30 cellular contexts compared by ENCODE assay signal in genomic region chr2:129224022-129224421, GRCh38.
"Had no signal": no experiment of that assay in that cellular context is flagged by ENCODE, and none has a peak within 500 bp of the region (broad histone marks: within the 10 kb centered on the region; RNA-seq: fewer than 3 reads in every experiment).

No MANE protein-coding gene starts in this region.

- H3K4me1 Mint-ChIP-seq: naive thymus-derived CD4-positive, alpha-beta T cell; natural killer cell; nephron; neural progenitor cell; stimulated activated memory B cell treated with anti-CD40 and anti-IgM and Interleukin-4, amounts not matched to agents 10 μg/mL and 1 μg/mL and 100 μg/mL, for 72 hours had no signal

- H3K9me3 Mint-ChIP-seq: natural killer cell; nephron; neural progenitor cell; stimulated activated memory B cell treated with anti-CD40 and anti-IgM and Interleukin-4, amounts not matched to agents 10 μg/mL and 1 μg/mL and 100 μg/mL, for 72 hours had no signal

- H3K27ac Mint-ChIP-seq: naive thymus-derived CD4-positive, alpha-beta T cell; natural killer cell; nephron; neural progenitor cell; progenitor cell of endocrine pancreas; stimulated activated memory B cell treated with anti-CD40 and anti-IgM and Interleukin-4, amounts not matched to agents 10 μg/mL and 1 μg/mL and 100 μg/mL, for 72 hours; type B pancreatic cell had no signal

- H3K4me3 ChIP-seq: neural progenitor cell, ovary, psoas muscle, skin epidermis, smooth muscle cell, spleen, suprapubic skin, testis, tibial artery, transverse colon, upper lobe of right lung, vagina had no signal

- H3K9me3 ChIP-seq: ovary, psoas muscle, spleen, suprapubic skin, testis, tibial artery, transverse colon, upper lobe of right lung, vagina had no signal

- H3K36me3 Mint-ChIP-seq: naive thymus-derived CD4-positive, alpha-beta T cell; natural killer cell; neural progenitor cell; stimulated activated memory B cell treated with anti-CD40 and anti-IgM and Interleukin-4, amounts not matched to agents 10 μg/mL and 1 μg/mL and 100 μg/mL, for 72 hours; type B pancreatic cell had no signal

- H3K27ac ChIP-seq: neural progenitor cell, ovary, parathyroid adenoma, psoas muscle, skin epidermis, spleen, suprapubic skin, testis, tibial artery, transverse colon, upper lobe of right lung, vagina had no signal

- DNase-seq: naive thymus-derived CD4-positive, alpha-beta T cell; natural killer cell; occipital lobe; ovary; psoas muscle; right cardiac atrium; spleen; stimulated activated CD4-positive, alpha-beta T cell treated with anti-CD3 and anti-CD28 coated beads, Interleukin-12 subunit alpha, Interleukin-12 subunit beta, amount 100 ng/mL, for 4 hours; stimulated activated CD4-positive, alpha-beta T cell treated with anti-CD3 and anti-CD28 coated beads, Interleukin-1b, Interleukin-23, amount 100 ng/mL, for 48 hours; stimulated activated CD4-positive, alpha-beta T cell treated with anti-CD3 and anti-CD28 coated beads, Interleukin-4, amount 100 ng/mL, for 1 hour; stimulated activated CD4-positive, alpha-beta T cell treated with anti-CD3 and anti-CD28 coated beads, Interleukin-4, amount 100 ng/mL, for 4 hours; stimulated activated CD8-positive, alpha-beta memory T cell treated with anti-CD3 and anti-CD28 coated beads, Interleukin-4, amount 100 ng/mL, for 48 hours; stimulated activated naive CD4-positive, alpha-beta T cell; stimulated activated naive CD8-positive, alpha-beta T cell treated with anti-CD3 and anti-CD28 coated beads, Interleukin-15, Interleukin-2, amounts not matched to agents 100 U/mL and 50 U/mL, for 24 hours; substantia nigra; testis; tibial artery; transverse colon; upper lobe of right lung had no signal

- ATAC-seq: naive thymus-derived CD4-positive, alpha-beta T cell; natural killer cell; psoas muscle; right cardiac atrium; sciatic nerve; stimulated activated memory B cell treated with anti-CD40 and anti-IgM and Interleukin-4, amounts not matched to agents 10 μg/mL and 1 μg/mL and 100 μg/mL, for 72 hours; stimulated activated naive CD8-positive, alpha-beta T cell treated with anti-CD3 and anti-CD28 coated beads, Interleukin-15, Interleukin-2, amounts not matched to agents 100 U/mL and 50 U/mL, for 24 hours; upper lobe of right lung had no signal

- H3K4me1 ChIP-seq: neural progenitor cell, parathyroid adenoma, psoas muscle, spleen, suprapubic skin, testis, tibial artery, transverse colon, upper lobe of right lung, vagina had no signal

- H3K4me3 Mint-ChIP-seq: naive thymus-derived CD4-positive, alpha-beta T cell; natural killer cell; nephron; neural progenitor cell; stimulated activated memory B cell treated with anti-CD40 and anti-IgM and Interleukin-4, amounts not matched to agents 10 μg/mL and 1 μg/mL and 100 μg/mL, for 72 hours; type B pancreatic cell had no signal

- H3K27me3 ChIP-seq: neural progenitor cell, ovary, spleen, suprapubic skin, testis, tibial artery, transverse colon, upper lobe of right lung, vagina had no signal

- H3K36me3 ChIP-seq: neural progenitor cell, ovary, spleen, suprapubic skin, tibial artery, transverse colon, upper lobe of right lung, vagina had no signal
